In genomic region chr4:37603070-37603468, GRCh38 we compare ENCODE assay signal across 8 cellular contexts.
A peak's percentile ranks its signal among the peaks of the same experiment; 100 is the strongest.
DNase-seq lines count a peak whose midpoint lies in the region; ATAC-seq and TF ChIP-seq lines count a peak whose summit lies in the region.

No MANE protein-coding gene starts in this region.

- no peak overlapping the region for H3K4me3 Mint-ChIP-seq in effector memory CD8-positive, alpha-beta T cell
- no peak overlapping the region for H3K4me3 Mint-ChIP-seq in mesothelial cell of epicardium

- peak; percentile 73 for ATAC-seq in HG03097 (IDR thresholded peaks at IDR 0.05; ENCODE audit: low FRiP score, unreplicated experiment)
- peak; percentile 78 for ATAC-seq in effector memory CD8-positive, alpha-beta T cell (replicated peaks)

- TF ChIP-seq CTCF in mesothelial cell of epicardium (IDR thresholded peaks at IDR 0.05; ENCODE audit: unreplicated experiment), result peak; percentile 93

- peaks cover 4 to 14% of the 10 kb centered on the region in 2 donors for H3K4me1 Mint-ChIP-seq in effector memory CD8-positive, alpha-beta T cell (ENCODE audit: low read depth in 2 of 2)
- peaks cover 6% of the 10 kb centered on the region for H3K4me1 Mint-ChIP-seq in mesothelial cell of epicardium

- DNase-seq in NCI-H526 (lab: John Stamatoyannopoulos, UW) (peak; percentile 56 to 82), NCI-H526 treated with DMSO at 0.1 percent for 48 hours (lab: John Stamatoyannopoulos, UW) (no peak), NCI-H774 (lab: John Stamatoyannopoulos, UW) (peak; percentile 59), mesothelial cell of epicardium (ENCODE audit: low spot score in 2 of 2, unreplicated experiment in 2 of 2) (peak; percentile 43 to 85)
- peak; percentile 36 to 42 for DNase-seq in activated CD8-positive, alpha-beta memory T cell treated with anti-CD3 and anti-CD28 coated beads for 4 hours (ENCODE audit: low read depth in 2 of 2)
- peak; percentile 66 to 77 (median 73) for DNase-seq in effector memory CD8-positive, alpha-beta T cell
- peak; percentile 48 to 54 for DNase-seq in stimulated activated CD8-positive, alpha-beta memory T cell treated with anti-CD3 and anti-CD28 coated beads, Interleukin-2, amount 100 ng/mL, for 1 hour (ENCODE audit: low read depth in 2 of 2)

- peak overlapping the region in 1 of 2 donors; percentile 59 for H3K27ac Mint-ChIP-seq in effector memory CD8-positive, alpha-beta T cell
- no peak overlapping the region for H3K27ac Mint-ChIP-seq in mesothelial cell of epicardium

- H3K27me3 Mint-ChIP-seq in effector memory CD8-positive, alpha-beta T cell, result no peaks in the 10 kb centered on the region
- peaks cover 11% of the 10 kb centered on the region for H3K27me3 Mint-ChIP-seq in mesothelial cell of epicardium (ENCODE audit: low read depth)

- no peaks in the 10 kb centered on the region for H3K9me3 Mint-ChIP-seq in effector memory CD8-positive, alpha-beta T cell
- H3K9me3 Mint-ChIP-seq in mesothelial cell of epicardium, result peaks cover 7% of the 10 kb centered on the region

- H3K36me3 Mint-ChIP-seq in effector memory CD8-positive, alpha-beta T cell (ENCODE audit: insufficient read depth), result no peaks in the 10 kb centered on the region
- H3K36me3 Mint-ChIP-seq in mesothelial cell of epicardium, result peaks cover 5% of the 10 kb centered on the region
